8 cellular contexts compared by ENCODE assay signal in genomic region chr12:123436017-123436964, GRCh38. TPM values are rescaled to one million over a fixed set of nuclear protein-coding genes. Genes with fewer than 3 reads are reported as not detected.
DNase-seq lines count a peak whose midpoint lies in the region; ATAC-seq and TF ChIP-seq lines count a peak whose summit lies in the region.

Gene RILPL2, minus strand, starts transcription at chr12:123436684. Its CDS starts 264 bp downstream, at chr12:123436420.

- H3K9me3 ChIP-seq in adrenal gland (replicated peaks in 1 of 3) (no peaks in the 10 kb centered on the region), prostate gland (no peaks in the 10 kb centered on the region)

- peak; percentile 92 for ATAC-seq in GM23338
- peak; percentile 90 to 95 (median 92) for ATAC-seq in T-cell (replicated peaks in 1 of 4)
- ATAC-seq in left ventricle myocardium superior, result peak; percentile 97

- CTCF ChIA-PET in T-cell (lab: Charles Lee), result interaction anchor here in 1 of 2 donors (1.3 kb wide), 1 partner anchor 24 kb away, joined by 3 read pairs; no protein-coding TSS in a partner anchor

- peaks cover 5% of the 10 kb centered on the region for H3F3A ChIP-seq in GM23338 (replicated peaks; ENCODE audit: low read depth)

- H3K27ac ChIP-seq in GM23338 (ENCODE audit: low read depth), result no peak within 1 kb of the TSS
- peak within 1 kb of the TSS in 4 of 5 donors; percentile 49 to 88 (median 78) for H3K27ac ChIP-seq in adrenal gland
- peak within 1 kb of the TSS; percentile 82 to 86 for H3K27ac ChIP-seq in prostate gland

- H3K27ac Mint-ChIP-seq in GM23338 (no peak within 1 kb of the TSS), T-cell (peak within 1 kb of the TSS; percentile 93 to 94)

- H3K79me2 ChIP-seq in GM23338 (replicated peaks; ENCODE audit: insufficient read depth), result no peaks in the 10 kb centered on the region

- peaks cover 31% of the 10 kb centered on the region for H3K27me3 Mint-ChIP-seq in GM23338 (ENCODE audit: insufficient read depth, low read depth, poor library complexity)
- no peaks in the 10 kb centered on the region for H3K27me3 Mint-ChIP-seq in T-cell

- peak; percentile 58 for DNase-seq in GM04503 (ENCODE audit: low read depth)
- peak; percentile 84 for DNase-seq in GM23338 (ENCODE audit: low spot score)
- DNase-seq in Kasumi-1 (lab: John Stamatoyannopoulos, UW), result peak; percentile 98 to 99
- DNase-seq in T-cell, result peak; percentile 72 to 93 (median 86)
- DNase-seq in adrenal gland, result peak; percentile 87 to 93 (median 89)
- DNase-seq in left ventricle myocardium superior, result peak; percentile 93
- DNase-seq in prostate gland (ENCODE audit: low spot score), result peak; percentile 91
- DNase-seq in ureter (ENCODE audit: low spot score), result peak; percentile 93

- H3K36me3 Mint-ChIP-seq in GM23338 (ENCODE audit: low read depth) (no peaks in the 10 kb centered on the region), T-cell (peaks cover 7% of the 10 kb centered on the region)

- intact Hi-C loops in adrenal gland (cut with DNase I) (no loop called here), left ventricle myocardium superior (cut with micrococcal nuclease) (no loop called here), prostate gland (cut with DNase I) (no loop called here)

- H3K4me1 Mint-ChIP-seq in GM23338 (no peaks in the 10 kb centered on the region; the same call in 2 of the 3 replicates), T-cell (peaks cover 38 to 52% (median 51%) of the 10 kb centered on the region in 3 donors)

- peak within 1 kb of the TSS; percentile 92 for H3K4me2 ChIP-seq in GM23338

- H2AFZ ChIP-seq in GM23338, result peak within 1 kb of the TSS; percentile 99

- no peaks in the 10 kb centered on the region; the same call in 1 of the 2 replicates for H4K20me1 ChIP-seq in GM23338 (replicated peaks; ENCODE audit: insufficient read depth)

- TF ChIP-seq POLR2A in adrenal gland (IDR thresholded peaks at IDR 0.05), result peak; percentile 47 to 57
- peak; percentile 87 for TF ChIP-seq POLR2A in prostate gland (IDR thresholded peaks at IDR 0.05)

- H3K27me3 ChIP-seq in GM23338 (ENCODE audit: insufficient read depth) (peaks cover 24% of the 10 kb centered on the region), adrenal gland (no peaks in the 10 kb centered on the region), prostate gland (replicated peaks; ENCODE audit: insufficient read depth) (no peaks in the 10 kb centered on the region)

- H3K4me1 ChIP-seq in GM23338 (ENCODE audit: insufficient read depth), result no peaks in the 10 kb centered on the region
- peaks cover 6 to 33% of the 10 kb centered on the region in 2 donors for H3K4me1 ChIP-seq in adrenal gland (replicated peaks in 1 of 2)
- peaks cover 6% of the 10 kb centered on the region for H3K4me1 ChIP-seq in prostate gland (replicated peaks)

- H3K4me3 Mint-ChIP-seq in GM23338 (peak within 1 kb of the TSS; percentile 91), T-cell (peak within 1 kb of the TSS; percentile 94 to 96 (median 95))

- no peaks in the 10 kb centered on the region for H3K9me2 ChIP-seq in GM23338 (ENCODE audit: insufficient read depth)

- H3K4me3 ChIP-seq in GM23338, result peak within 1 kb of the TSS; percentile 90
- H3K4me3 ChIP-seq in adrenal gland, result peak within 1 kb of the TSS; percentile 30 to 84 (median 74)
- H3K4me3 ChIP-seq in prostate gland, result peak within 1 kb of the TSS; percentile 67 to 85

- no peaks in the 10 kb centered on the region for H3K9me3 Mint-ChIP-seq in GM23338
- no peaks in the 10 kb centered on the region for H3K9me3 Mint-ChIP-seq in T-cell

- POLR2A ChIA-PET in T-cell (lab: Charles Lee), result interaction anchor here in 1 of 2 donors (0.7 to 0.8 kb wide), 2 partner anchors 9 to 167 kb away, joined by 3 read pairs; no protein-coding TSS in a partner anchor

- 0 to 3% (median 1%) methylated on average over 6 to 69 of the region's 69 CpGs for WGBS in adrenal gland, 4 donors
- WGBS in prostate gland, result under 1% methylated on average over 64 of the region's 69 CpGs

- no peaks in the 10 kb centered on the region for H3K36me3 ChIP-seq in GM23338 (ENCODE audit: insufficient read depth)
- no peaks in the 10 kb centered on the region for H3K36me3 ChIP-seq in adrenal gland (replicated peaks in 1 of 2)
- no peaks in the 10 kb centered on the region for H3K36me3 ChIP-seq in prostate gland

- TF ChIP-seq CTCF in GM23338 (conservative IDR thresholded peaks at IDR 0.05; ENCODE audit: low read depth in 2 of 2) (0 out of 4 replicates have a peak, but pooled peaks of 1 of the 2 experiments have one; percentile 4), adrenal gland (IDR thresholded peaks at IDR 0.05) (peak in 3 of 6 experiments; percentile 2 to 23 (median 4)), prostate gland (IDR thresholded peaks at IDR 0.05) (peak in 2 of 4 experiments; percentile 23 to 36)

TF ChIP-seq in GM23338, 12 proteins besides CTCF, POLR2A, EP300 and RAD21:
- TF ChIP-seq POLR2AphosphoS5 (IDR thresholded peaks at IDR 0.05; ENCODE audit: low read depth), result peak; percentile 55
- TF ChIP-seq CREB1 (CRISPR knock-in tag; IDR thresholded peaks at IDR 0.05; ENCODE audit: low read depth), result no peak

RNA-seq across cellular contexts. Expression of gene RILPL2, which starts in this region (rescaled TPM):
- 0.58 and 1.4 TPM in 2 replicates for total RNA-seq in GM23338 (2014; rRNA removed; shearing (Covaris generic))
- polyA plus RNA-seq in GM23338 (2016; fragmentation: Nextera tagmentation; extraction: Ambion mirVana) (1.8 and 2.0 TPM in 2 replicates), adrenal gland (1 to 10 TPM; 2.5 to 4.4 (median 3.8) TPM)
- total RNA-seq in T-cell (10 to 100 TPM in 1 of 5 donors, 1 to 10 TPM in 4; 6.0 to 10.2 (median 7.1) TPM), adrenal gland (1 to 10 TPM; 1.5 to 6.6 (median 4.4) TPM), left ventricle myocardium superior (2.1 TPM), prostate gland (1 to 10 TPM; 8.3 to 8.6 TPM), ureter (7.8 TPM)
